In the genomic region with DNA sequence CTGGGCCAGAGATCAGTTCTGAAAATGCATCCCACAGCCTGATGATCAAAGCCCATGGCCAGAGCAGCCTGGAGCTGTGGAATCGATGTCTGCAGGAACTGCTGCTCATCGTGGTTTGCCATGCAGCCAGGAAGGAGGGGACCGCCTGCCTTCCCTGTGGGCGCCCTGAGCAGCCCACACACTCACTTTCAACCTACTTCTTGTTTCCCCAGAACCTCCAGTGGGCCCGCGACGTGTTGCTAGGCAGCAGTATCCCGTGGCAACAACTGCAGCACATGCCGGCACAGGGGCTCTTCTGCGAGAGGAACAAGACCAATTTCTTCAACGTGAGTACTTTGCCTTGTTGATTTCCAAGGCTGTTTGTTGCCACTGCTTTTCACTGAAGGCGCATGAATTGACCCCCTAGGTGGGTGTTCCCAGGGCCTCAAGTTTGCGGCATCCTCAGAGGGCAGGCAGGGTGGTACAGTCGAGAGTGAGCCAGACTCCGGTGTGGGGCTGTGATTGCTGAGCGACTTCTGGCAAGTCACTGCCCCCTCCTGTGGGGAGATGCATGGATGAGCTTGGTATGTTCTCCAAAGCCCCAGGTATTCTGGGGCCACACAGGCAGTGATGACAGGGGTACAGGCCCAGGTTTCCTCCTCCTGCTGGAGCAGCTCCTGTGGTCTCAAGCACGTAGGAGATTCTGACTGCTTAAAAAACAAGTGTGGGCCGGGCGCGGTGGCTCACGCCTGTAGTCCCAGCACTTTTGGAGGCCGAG, we compare ENCODE assay signal across 9 cellular contexts. TPM values are rescaled to one million over a fixed set of nuclear protein-coding genes. Genes with fewer than 3 reads are reported as not detected.
DNase-seq lines count a peak whose midpoint lies in the region; ATAC-seq and TF ChIP-seq lines count a peak whose summit lies in the region.
"Had no signal": no experiment of that assay in that cellular context is flagged by ENCODE, and none has a peak within 500 bp of the region (broad histone marks: within the 10 kb centered on the region; RNA-seq: fewer than 3 reads in every experiment).

No MANE protein-coding gene starts in this region.

- H3K4me1 ChIP-seq in left ventricle myocardium inferior: peaks cover 33% of the 10 kb centered on the region

- DNase-seq in KBM-7 (peak; percentile 88), activated T-cell treated with anti-CD3 and anti-CD28 coated beads for 24 hours (ENCODE audit: low read depth) (peak; percentile 44), left ventricle myocardium inferior (peak; percentile 36), WTC11 (ENCODE audit: low spot score) (no peak)
- peak in 2 of 3 experiments; percentile 42 to 64 for DNase-seq in stimulated activated CD4-positive, alpha-beta T cell treated with anti-CD3 and anti-CD28 coated beads, TNF-alpha, amount 100 ng/mL, for 24 hours (ENCODE audit: low read depth in 3 of 3)
- DNase-seq: immature natural killer cell had no signal

- H3K27ac Mint-ChIP-seq in WTC11: no peak overlapping the region

- H3K4me1 Mint-ChIP-seq in WTC11: peaks cover 4% of the 10 kb centered on the region; the same call in 1 of the 2 replicates
- H3K4me1 Mint-ChIP-seq: immature natural killer cell had no signal

- TF ChIP-seq CTCF in left ventricle myocardium inferior (IDR thresholded peaks at IDR 0.05; ENCODE audit: borderline replicate concordance): no peak
- no peak for TF ChIP-seq CTCF in WTC11 (IDR thresholded peaks at IDR 0.05)

- intact Hi-C loops in left ventricle myocardium inferior (cut with micrococcal nuclease): no loop called here

- no peak overlapping the region for H3K4me3 Mint-ChIP-seq in WTC11
- H3K4me3 Mint-ChIP-seq: immature natural killer cell had no signal

- CTCF ChIA-PET in WTC11 (lab: Charles Lee): interaction anchor here (1.3 to 7.7 kb wide), 6 partner anchors 23 to 46 kb away, joined by 3 to 81 read pairs (median 8); a partner anchor contains a TSS

- ATAC-seq in HG03354 (IDR thresholded peaks at IDR 0.05; ENCODE audit: poor library complexity, severe bottlenecking, unreplicated experiment): no peak
- no peak for ATAC-seq in HG03039 (IDR thresholded peaks at IDR 0.05; ENCODE audit: unreplicated experiment)
- ATAC-seq in GM18867 (IDR thresholded peaks at IDR 0.05; ENCODE audit: unreplicated experiment): no peak
- ATAC-seq in WTC11: no peak

- no peak overlapping the region for H3K27ac ChIP-seq in left ventricle myocardium inferior (replicated peaks)

- H3K27me3 Mint-ChIP-seq in WTC11 (ENCODE audit: low read depth): no peaks in the 10 kb centered on the region

- in situ Hi-C loops in KBM-7 (cut with MboI; ENCODE audit: low pct_unique_long_range_greater_than_20kb, low sequenced_read_pairs): no loop called here

- peaks cover 14% of the 10 kb centered on the region for H3K36me3 Mint-ChIP-seq in WTC11

- no peaks in the 10 kb centered on the region for H3K9me3 ChIP-seq in left ventricle myocardium inferior (replicated peaks)

- H3K4me3 ChIP-seq in left ventricle myocardium inferior: no peak overlapping the region

- no peaks in the 10 kb centered on the region for H3K27me3 ChIP-seq in left ventricle myocardium inferior (ENCODE audit: low read depth)

- no peaks in the 10 kb centered on the region for H3K9me3 Mint-ChIP-seq in WTC11

- peaks cover 43% of the 10 kb centered on the region for H3K36me3 ChIP-seq in left ventricle myocardium inferior

- POLR2A ChIA-PET in WTC11 (lab: Charles Lee): interaction anchor here (0.7 kb wide), 1 partner anchor 36 kb away, joined by 3 read pairs; no protein-coding TSS in a partner anchor

TF ChIP-seq in WTC11, 78 proteins besides CTCF, POLR2A, EP300 and RAD21 (continues in another document):
- TF ChIP-seq GRHL2 (CRISPR knock-in tag; IDR thresholded peaks at IDR 0.05; ENCODE audit: insufficient replicate concordance, severe bottlenecking) (no peak), NR1H2 (CRISPR knock-in tag; IDR thresholded peaks at IDR 0.05) (no peak), CREB1 (CRISPR knock-in tag; IDR thresholded peaks at IDR 0.05) (no peak), OVOL2 (CRISPR knock-in tag; IDR thresholded peaks at IDR 0.05; ENCODE audit: borderline replicate concordance) (no peak), SP1 (CRISPR knock-in tag; conservative IDR thresholded peaks at IDR 0.05) (no peak), SMAD3 (CRISPR knock-in tag; IDR thresholded peaks at IDR 0.05; ENCODE audit: borderline replicate concordance) (no peak)
- TF ChIP-seq, protein P1, sequence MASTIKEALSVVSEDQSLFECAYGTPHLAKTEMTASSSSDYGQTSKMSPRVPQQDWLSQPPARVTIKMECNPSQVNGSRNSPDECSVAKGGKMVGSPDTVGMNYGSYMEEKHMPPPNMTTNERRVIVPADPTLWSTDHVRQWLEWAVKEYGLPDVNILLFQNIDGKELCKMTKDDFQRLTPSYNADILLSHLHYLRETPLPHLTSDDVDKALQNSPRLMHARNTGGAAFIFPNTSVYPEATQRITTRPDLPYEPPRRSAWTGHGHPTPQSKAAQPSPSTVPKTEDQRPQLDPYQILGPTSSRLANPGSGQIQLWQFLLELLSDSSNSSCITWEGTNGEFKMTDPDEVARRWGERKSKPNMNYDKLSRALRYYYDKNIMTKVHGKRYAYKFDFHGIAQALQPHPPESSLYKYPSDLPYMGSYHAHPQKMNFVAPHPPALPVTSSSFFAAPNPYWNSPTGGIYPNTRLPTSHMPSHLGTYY (CRISPR knock-in tag; IDR thresholded peaks at IDR 0.05): no peak
- TF ChIP-seq, protein P2, sequence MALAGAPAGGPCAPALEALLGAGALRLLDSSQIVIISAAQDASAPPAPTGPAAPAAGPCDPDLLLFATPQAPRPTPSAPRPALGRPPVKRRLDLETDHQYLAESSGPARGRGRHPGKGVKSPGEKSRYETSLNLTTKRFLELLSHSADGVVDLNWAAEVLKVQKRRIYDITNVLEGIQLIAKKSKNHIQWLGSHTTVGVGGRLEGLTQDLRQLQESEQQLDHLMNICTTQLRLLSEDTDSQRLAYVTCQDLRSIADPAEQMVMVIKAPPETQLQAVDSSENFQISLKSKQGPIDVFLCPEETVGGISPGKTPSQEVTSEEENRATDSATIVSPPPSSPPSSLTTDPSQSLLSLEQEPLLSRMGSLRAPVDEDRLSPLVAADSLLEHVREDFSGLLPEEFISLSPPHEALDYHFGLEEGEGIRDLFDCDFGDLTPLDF (CRISPR knock-in tag; IDR thresholded peaks at IDR 0.05): no peak
- TF ChIP-seq, protein P3, sequence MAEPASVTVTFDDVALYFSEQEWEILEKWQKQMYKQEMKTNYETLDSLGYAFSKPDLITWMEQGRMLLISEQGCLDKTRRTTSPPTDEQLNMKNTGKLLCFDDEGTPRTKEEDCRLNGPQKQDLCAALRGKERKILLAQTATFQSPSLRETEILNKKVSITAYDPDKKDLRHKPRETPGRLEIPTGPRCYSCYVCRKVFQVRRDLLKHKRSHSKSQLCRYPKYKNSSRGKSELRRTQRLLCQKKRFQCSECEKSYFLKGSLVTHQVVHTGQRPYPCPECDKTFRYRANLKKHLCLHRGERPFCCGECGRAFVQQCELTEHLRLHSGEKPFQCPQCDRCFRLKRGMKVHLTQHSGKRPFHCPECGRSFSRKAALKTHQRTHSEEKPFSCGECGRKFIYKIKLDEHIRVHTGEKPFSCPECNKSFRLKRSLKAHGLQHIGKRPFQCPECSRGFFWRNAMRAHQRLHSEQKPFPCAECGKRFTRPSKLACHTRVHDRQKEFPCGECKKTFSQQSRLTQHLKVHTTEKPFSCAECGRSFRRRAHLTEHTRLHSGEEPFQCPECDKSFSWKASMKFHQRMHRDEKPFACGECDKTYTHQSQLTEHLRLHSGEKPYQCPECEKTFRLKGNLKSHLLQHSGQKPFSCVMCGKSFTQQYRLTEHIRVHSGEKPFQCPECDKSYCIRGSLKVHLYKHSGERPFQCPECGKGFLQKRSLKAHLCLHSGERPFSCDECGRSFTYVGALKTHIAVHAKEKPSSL (CRISPR knock-in tag; conservative IDR thresholded peaks at IDR 0.05): no peak
- TF ChIP-seq, protein P4, sequence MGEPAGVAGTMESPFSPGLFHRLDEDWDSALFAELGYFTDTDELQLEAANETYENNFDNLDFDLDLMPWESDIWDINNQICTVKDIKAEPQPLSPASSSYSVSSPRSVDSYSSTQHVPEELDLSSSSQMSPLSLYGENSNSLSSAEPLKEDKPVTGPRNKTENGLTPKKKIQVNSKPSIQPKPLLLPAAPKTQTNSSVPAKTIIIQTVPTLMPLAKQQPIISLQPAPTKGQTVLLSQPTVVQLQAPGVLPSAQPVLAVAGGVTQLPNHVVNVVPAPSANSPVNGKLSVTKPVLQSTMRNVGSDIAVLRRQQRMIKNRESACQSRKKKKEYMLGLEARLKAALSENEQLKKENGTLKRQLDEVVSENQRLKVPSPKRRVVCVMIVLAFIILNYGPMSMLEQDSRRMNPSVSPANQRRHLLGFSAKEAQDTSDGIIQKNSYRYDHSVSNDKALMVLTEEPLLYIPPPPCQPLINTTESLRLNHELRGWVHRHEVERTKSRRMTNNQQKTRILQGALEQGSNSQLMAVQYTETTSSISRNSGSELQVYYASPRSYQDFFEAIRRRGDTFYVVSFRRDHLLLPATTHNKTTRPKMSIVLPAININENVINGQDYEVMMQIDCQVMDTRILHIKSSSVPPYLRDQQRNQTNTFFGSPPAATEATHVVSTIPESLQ (CRISPR knock-in tag; IDR thresholded peaks at IDR 0.05): no peak
- TF ChIP-seq, protein P5, sequence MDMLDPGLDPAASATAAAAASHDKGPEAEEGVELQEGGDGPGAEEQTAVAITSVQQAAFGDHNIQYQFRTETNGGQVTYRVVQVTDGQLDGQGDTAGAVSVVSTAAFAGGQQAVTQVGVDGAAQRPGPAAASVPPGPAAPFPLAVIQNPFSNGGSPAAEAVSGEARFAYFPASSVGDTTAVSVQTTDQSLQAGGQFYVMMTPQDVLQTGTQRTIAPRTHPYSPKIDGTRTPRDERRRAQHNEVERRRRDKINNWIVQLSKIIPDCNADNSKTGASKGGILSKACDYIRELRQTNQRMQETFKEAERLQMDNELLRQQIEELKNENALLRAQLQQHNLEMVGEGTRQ (CRISPR knock-in tag; IDR thresholded peaks at IDR 0.05): no peak
- TF ChIP-seq, protein P6, sequence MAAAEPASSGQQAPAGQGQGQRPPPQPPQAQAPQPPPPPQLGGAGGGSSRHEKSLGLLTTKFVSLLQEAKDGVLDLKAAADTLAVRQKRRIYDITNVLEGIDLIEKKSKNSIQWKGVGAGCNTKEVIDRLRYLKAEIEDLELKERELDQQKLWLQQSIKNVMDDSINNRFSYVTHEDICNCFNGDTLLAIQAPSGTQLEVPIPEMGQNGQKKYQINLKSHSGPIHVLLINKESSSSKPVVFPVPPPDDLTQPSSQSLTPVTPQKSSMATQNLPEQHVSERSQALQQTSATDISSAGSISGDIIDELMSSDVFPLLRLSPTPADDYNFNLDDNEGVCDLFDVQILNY (CRISPR knock-in tag; IDR thresholded peaks at IDR 0.05): no peak

RNA-seq across cellular contexts. Expression of a gene that starts 47.0 kb away (rescaled TPM):
- 3.2 TPM for total RNA-seq in left ventricle myocardium inferior
- 0.85 to 1.1 TPM (median 0.94 TPM) in 3 replicates for total RNA-seq in WTC11 (2021)
